1 cellular context compared by ENCODE assay signal in genomic region chr2:172615862-172616261, GRCh38.
TF ChIP-seq lines count a peak whose summit lies in the region.

No MANE protein-coding gene starts in this region.

TF ChIP-seq in HepG2, 621 proteins besides CTCF, POLR2A, EP300 and RAD21 (continued from another document):
- TF ChIP-seq MNT (IDR thresholded peaks at IDR 0.05) (no peak), ATF7-NPFF (CRISPR knock-in tag; IDR thresholded peaks at IDR 0.05; ENCODE audit: low read depth) (no peak), FUBP1 (CRISPR knock-in tag; IDR thresholded peaks at IDR 0.05; ENCODE audit: borderline replicate concordance) (no peak), RBM22 (optimal IDR thresholded peaks at IDR 0.05; ENCODE audit: low read length) (peak; percentile 75), ZNF768 (CRISPR knock-in tag; IDR thresholded peaks at IDR 0.05) (no peak), FOXM1 (CRISPR knock-in tag; IDR thresholded peaks at IDR 0.05) (no peak), ERF (CRISPR knock-in tag; IDR thresholded peaks at IDR 0.05) (no peak), HOXA5 (CRISPR knock-in tag; IDR thresholded peaks at IDR 0.05) (no peak), SP4 (CRISPR knock-in tag; IDR thresholded peaks at IDR 0.05) (no peak), JUNB (CRISPR knock-in tag; IDR thresholded peaks at IDR 0.05; ENCODE audit: borderline replicate concordance) (no peak), ZBTB14 (CRISPR knock-in tag; IDR thresholded peaks at IDR 0.05) (no peak)
